In the genomic region with DNA sequence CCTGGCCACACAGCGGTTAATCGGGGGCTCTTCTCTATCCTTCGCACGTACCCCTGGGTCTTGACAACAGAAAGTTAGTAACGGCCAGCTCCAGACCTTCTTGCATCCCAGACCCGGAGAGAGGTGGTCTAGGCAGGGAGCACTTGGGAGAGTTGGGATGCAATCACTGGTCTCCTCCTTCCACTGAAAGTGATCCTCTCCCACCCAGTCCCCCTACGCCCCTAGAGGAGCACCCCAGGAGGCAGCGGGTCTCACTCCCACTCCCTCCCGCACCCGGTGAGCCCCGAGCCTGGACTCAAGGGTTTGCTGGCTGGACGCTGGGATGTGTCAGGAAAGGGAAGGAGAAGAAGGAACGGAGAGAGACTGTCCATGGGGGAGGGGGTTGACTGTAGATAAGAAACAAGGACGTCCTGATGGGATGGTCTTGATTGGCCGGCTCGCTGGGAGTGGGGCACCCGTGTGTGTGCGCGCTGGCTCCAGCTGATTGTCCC, we compare ENCODE assay signal across 9 cellular contexts. TPM values are rescaled to one million over a fixed set of nuclear protein-coding genes. Genes with fewer than 3 reads are reported as not detected.
A peak's percentile ranks its signal among the peaks of the same experiment; 100 is the strongest.
DNase-seq lines count a peak whose midpoint lies in the region; ATAC-seq and TF ChIP-seq lines count a peak whose summit lies in the region.
"Had no signal": no experiment of that assay in that cellular context is flagged by ENCODE, and none has a peak within 500 bp of the region (broad histone marks: within the 10 kb centered on the region; RNA-seq: fewer than 3 reads in every experiment).

No MANE protein-coding gene starts in this region.

- no peaks in the 10 kb centered on the region for H3K36me3 ChIP-seq in mucosa of rectum (ENCODE audit: control insufficient read depth in 2 of 2, insufficient read depth in 2 of 2, low read length in 2 of 2)
- no peaks in the 10 kb centered on the region for H3K36me3 ChIP-seq in upper lobe of right lung

- H3K9me3 ChIP-seq in mucosa of rectum (ENCODE audit: control insufficient read depth in 2 of 2, low read length in 2 of 2), result no peaks in the 10 kb centered on the region
- no peaks in the 10 kb centered on the region for H3K9me3 ChIP-seq in upper lobe of right lung

- H3K27ac ChIP-seq in mucosa of rectum (ENCODE audit: low read depth in 2 of 2, low read length in 2 of 2), result no peak overlapping the region
- H3K27ac ChIP-seq in upper lobe of right lung, result no peak overlapping the region

- no peak for ATAC-seq in upper lobe of right lung
- ATAC-seq in GM21619 (IDR thresholded peaks at IDR 0.05; ENCODE audit: unreplicated experiment), result no peak
- no peak for ATAC-seq in HG03354 (IDR thresholded peaks at IDR 0.05; ENCODE audit: poor library complexity, severe bottlenecking, unreplicated experiment)

- TF ChIP-seq CTCF in choroid plexus epithelial cell (conservative IDR thresholded peaks at IDR 0.05; ENCODE audit: low read depth, low read length) (no peak), upper lobe of right lung (IDR thresholded peaks at IDR 0.05) (no peak)

- peaks cover 55% of the 10 kb centered on the region for H3K27me3 Mint-ChIP-seq in activated naive CD4-positive, alpha-beta T cell treated with anti-CD3 and anti-CD28 coated beads, Interleukin-2, amount 10 ng/mL, durations not matched to agents 7 days and 5 days

- no peak overlapping the region for H3K27ac Mint-ChIP-seq in activated naive CD4-positive, alpha-beta T cell treated with anti-CD3 and anti-CD28 coated beads, Interleukin-2, amount 10 ng/mL, durations not matched to agents 7 days and 5 days

- H3K27me3 ChIP-seq in mucosa of rectum (ENCODE audit: control insufficient read depth in 2 of 2, insufficient read depth in 2 of 2, low read length in 2 of 2), result peaks cover 18 to 25% of the 10 kb centered on the region in 2 donors
- peaks cover 40% of the 10 kb centered on the region for H3K27me3 ChIP-seq in upper lobe of right lung

- H3K4me3 Mint-ChIP-seq in activated naive CD4-positive, alpha-beta T cell treated with anti-CD3 and anti-CD28 coated beads, Interleukin-2, amount 10 ng/mL, durations not matched to agents 7 days and 5 days, result peak overlapping the region; percentile 58

- DNase-seq in activated naive CD4-positive, alpha-beta T cell treated with anti-CD3 and anti-CD28 coated beads, Interleukin-2, amount 10 ng/mL, durations not matched to agents 7 days and 5 days, result no peak
- DNase-seq in activated naive CD4-positive, alpha-beta T cell treated with Interleukin-2 at 50 U/mL for 16 hours, result no peak
- DNase-seq in choroid plexus epithelial cell (ENCODE audit: low read depth), result peak; percentile 9
- no peak for DNase-seq in upper lobe of right lung
- no peak for DNase-seq in SW 1271 (lab: John Stamatoyannopoulos, UW)
- DNase-seq: NCI-H2029 treated with DMSO at 0.1 percent for 48 hours had no signal

- peaks cover 31% of the 10 kb centered on the region for H3K4me1 Mint-ChIP-seq in activated naive CD4-positive, alpha-beta T cell treated with anti-CD3 and anti-CD28 coated beads, Interleukin-2, amount 10 ng/mL, durations not matched to agents 7 days and 5 days

- no peaks in the 10 kb centered on the region for H3K9me3 Mint-ChIP-seq in activated naive CD4-positive, alpha-beta T cell treated with anti-CD3 and anti-CD28 coated beads, Interleukin-2, amount 10 ng/mL, durations not matched to agents 7 days and 5 days

- H3K36me3 Mint-ChIP-seq in activated naive CD4-positive, alpha-beta T cell treated with anti-CD3 and anti-CD28 coated beads, Interleukin-2, amount 10 ng/mL, durations not matched to agents 7 days and 5 days, result peaks cover 9% of the 10 kb centered on the region

- CTCF ChIA-PET in activated naive CD4-positive, alpha-beta T cell treated with anti-CD3 and anti-CD28 coated beads, Interleukin-2, amount 10 ng/mL, durations not matched to agents 7 days and 5 days (lab: Charles Lee), result no interaction called here

- H3K4me3 ChIP-seq in choroid plexus epithelial cell (ENCODE audit: low read depth, low read length) (peak overlapping the region; percentile 73), mucosa of rectum (ENCODE audit: low read length in 2 of 2) (peak overlapping the region; percentile 45 to 50), upper lobe of right lung (peak overlapping the region; percentile 63)

- H3K9ac ChIP-seq in mucosa of rectum (ENCODE audit: low read depth in 1 of 2, low read length in 2 of 2), result no peak overlapping the region

- intact Hi-C loops in upper lobe of right lung (cut with DNase I), result no loop called here

- H3K4me1 ChIP-seq in mucosa of rectum (ENCODE audit: control insufficient read depth in 2 of 2, insufficient read depth in 2 of 2, low read length in 2 of 2), result peaks cover 2 to 4% of the 10 kb centered on the region in 2 donors
- H3K4me1 ChIP-seq in upper lobe of right lung, result peaks cover 18% of the 10 kb centered on the region

RNA-seq across cellular contexts. Expression of gene RORB, which starts 2.0 kb away (rescaled TPM):
- 2.1 TPM for total RNA-seq in upper lobe of right lung
